In the genomic region with DNA sequence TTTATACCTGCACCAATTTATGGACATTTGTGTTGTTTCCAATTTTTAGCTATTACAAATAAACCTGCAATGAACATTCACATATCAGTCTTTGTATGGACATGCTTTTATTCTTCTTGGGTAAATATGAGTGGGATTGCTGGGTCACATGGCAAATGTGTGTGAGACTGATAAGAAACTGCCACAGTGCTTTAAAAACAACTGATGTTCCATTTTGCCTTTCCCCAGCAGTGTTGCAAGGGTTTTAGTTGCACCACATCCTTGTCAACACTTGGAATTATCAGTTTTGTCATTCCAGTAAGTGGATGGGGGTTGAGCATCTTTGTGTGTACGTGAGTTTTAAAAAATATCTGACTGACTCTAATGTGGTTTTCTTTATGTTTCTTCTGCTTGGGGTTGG, we compare ENCODE assay signal across 1 cellular context.
TF ChIP-seq lines count a peak whose summit lies in the region.

No MANE protein-coding gene starts in this region.

TF ChIP-seq in K562, 482 proteins besides CTCF, POLR2A, EP300 and RAD21:
- TF ChIP-seq, protein P1, sequence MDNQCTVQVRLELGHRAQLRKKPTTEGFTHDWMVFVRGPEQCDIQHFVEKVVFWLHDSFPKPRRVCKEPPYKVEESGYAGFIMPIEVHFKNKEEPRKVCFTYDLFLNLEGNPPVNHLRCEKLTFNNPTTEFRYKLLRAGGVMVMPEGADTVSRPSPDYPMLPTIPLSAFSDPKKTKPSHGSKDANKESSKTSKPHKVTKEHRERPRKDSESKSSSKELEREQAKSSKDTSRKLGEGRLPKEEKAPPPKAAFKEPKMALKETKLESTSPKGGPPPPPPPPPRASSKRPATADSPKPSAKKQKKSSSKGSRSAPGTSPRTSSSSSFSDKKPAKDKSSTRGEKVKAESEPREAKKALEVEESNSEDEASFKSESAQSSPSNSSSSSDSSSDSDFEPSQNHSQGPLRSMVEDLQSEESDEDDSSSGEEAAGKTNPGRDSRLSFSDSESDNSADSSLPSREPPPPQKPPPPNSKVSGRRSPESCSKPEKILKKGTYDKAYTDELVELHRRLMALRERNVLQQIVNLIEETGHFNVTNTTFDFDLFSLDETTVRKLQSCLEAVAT (IDR thresholded peaks at IDR 0.05): no peak
- TF ChIP-seq ZEB2 (IDR thresholded peaks at IDR 0.05) (no peak), CBX3 (IDR thresholded peaks at IDR 0.05; ENCODE audit: borderline replicate concordance in 1 of 2, low read length in 2 of 2) (peak in 1 of 2 experiments; percentile 74; a peak in 2 of 3 replicates), ZNF3 (CRISPR knock-in tag; IDR thresholded peaks at IDR 0.05) (no peak), NCOR1 (IDR thresholded peaks at IDR 0.05) (peak; percentile 46), TEAD4 (IDR thresholded peaks at IDR 0.05; ENCODE audit: low read length) (peak; percentile 58), TEAD4 (CRISPR knock-in tag; IDR thresholded peaks at IDR 0.05; ENCODE audit: borderline replicate concordance) (no peak), ZFP36 (IDR thresholded peaks at IDR 0.05; ENCODE audit: low read depth, low read length, partially characterized antibody) (peak; percentile 80), STAT5A (IDR thresholded peaks at IDR 0.05; ENCODE audit: borderline replicate concordance, low read length) (peak; percentile 35; the same call in 1 of the 2 replicates), IFI16 (CRISPR knock-in tag; IDR thresholded peaks at IDR 0.05) (no peak), ARID1B (IDR thresholded peaks at IDR 0.05) (peak; percentile 70), ZNF75A (CRISPR knock-in tag; IDR thresholded peaks at IDR 0.05) (no peak), TAL1 (IDR thresholded peaks at IDR 0.05) (peak; percentile 51), ERF (CRISPR knock-in tag; IDR thresholded peaks at IDR 0.05) (no peak), DPF2 (IDR thresholded peaks at IDR 0.05) (0 out of 2 replicates have a peak, but pooled peaks have one; percentile 23), CEBPB (tag; IDR thresholded peaks at IDR 0.05) (peak; percentile 77), POLR3G (IDR thresholded peaks at IDR 0.05; ENCODE audit: extremely low read depth, insufficient read length, insufficient replicate concordance) (no peak), RBM25 (IDR thresholded peaks at IDR 0.05; ENCODE audit: low read depth, low read length, severe bottlenecking) (peak; percentile 73), MXI1 (IDR thresholded peaks at IDR 0.05; ENCODE audit: low read depth, low read length) (no peak), BRCA1 (IDR thresholded peaks at IDR 0.05) (no peak), BRCA1 (CRISPR knock-in tag; IDR thresholded peaks at IDR 0.05) (no peak), RCOR1 (IDR thresholded peaks at IDR 0.05; ENCODE audit: borderline replicate concordance in 1 of 2, low read depth in 2 of 2, low read length in 2 of 2) (0 out of 4 replicates have a peak, but pooled peaks of 1 of the 2 experiments have one; percentile 8), FOXA3 (CRISPR knock-in tag; conservative IDR thresholded peaks at IDR 0.05 in 1 of 2, IDR thresholded peaks at IDR 0.05 in 1 of 2) (peak in 1 of 2 experiments; percentile 73; a peak in 2 of 4 replicates), JUND (IDR thresholded peaks at IDR 0.05; ENCODE audit: borderline replicate concordance, low read depth, low read length) (no peak), JUND (tag; IDR thresholded peaks at IDR 0.05; ENCODE audit: borderline replicate concordance, low read depth, low read length) (no peak), CBFA2T3 (IDR thresholded peaks at IDR 0.05) (peak; percentile 63), CBFA2T2 (conservative IDR thresholded peaks at IDR 0.05) (0 out of 2 replicates have a peak, but pooled peaks have one; percentile 42), TRIM24 (IDR thresholded peaks at IDR 0.05) (peak; percentile 76 to 79), TCF3 (CRISPR knock-in tag; IDR thresholded peaks at IDR 0.05) (peak; percentile 38), KDM1A (IDR thresholded peaks at IDR 0.05) (peak in 1 of 2 experiments; percentile 45; a peak in 2 of 4 replicates)
- TF ChIP-seq, protein P2, sequence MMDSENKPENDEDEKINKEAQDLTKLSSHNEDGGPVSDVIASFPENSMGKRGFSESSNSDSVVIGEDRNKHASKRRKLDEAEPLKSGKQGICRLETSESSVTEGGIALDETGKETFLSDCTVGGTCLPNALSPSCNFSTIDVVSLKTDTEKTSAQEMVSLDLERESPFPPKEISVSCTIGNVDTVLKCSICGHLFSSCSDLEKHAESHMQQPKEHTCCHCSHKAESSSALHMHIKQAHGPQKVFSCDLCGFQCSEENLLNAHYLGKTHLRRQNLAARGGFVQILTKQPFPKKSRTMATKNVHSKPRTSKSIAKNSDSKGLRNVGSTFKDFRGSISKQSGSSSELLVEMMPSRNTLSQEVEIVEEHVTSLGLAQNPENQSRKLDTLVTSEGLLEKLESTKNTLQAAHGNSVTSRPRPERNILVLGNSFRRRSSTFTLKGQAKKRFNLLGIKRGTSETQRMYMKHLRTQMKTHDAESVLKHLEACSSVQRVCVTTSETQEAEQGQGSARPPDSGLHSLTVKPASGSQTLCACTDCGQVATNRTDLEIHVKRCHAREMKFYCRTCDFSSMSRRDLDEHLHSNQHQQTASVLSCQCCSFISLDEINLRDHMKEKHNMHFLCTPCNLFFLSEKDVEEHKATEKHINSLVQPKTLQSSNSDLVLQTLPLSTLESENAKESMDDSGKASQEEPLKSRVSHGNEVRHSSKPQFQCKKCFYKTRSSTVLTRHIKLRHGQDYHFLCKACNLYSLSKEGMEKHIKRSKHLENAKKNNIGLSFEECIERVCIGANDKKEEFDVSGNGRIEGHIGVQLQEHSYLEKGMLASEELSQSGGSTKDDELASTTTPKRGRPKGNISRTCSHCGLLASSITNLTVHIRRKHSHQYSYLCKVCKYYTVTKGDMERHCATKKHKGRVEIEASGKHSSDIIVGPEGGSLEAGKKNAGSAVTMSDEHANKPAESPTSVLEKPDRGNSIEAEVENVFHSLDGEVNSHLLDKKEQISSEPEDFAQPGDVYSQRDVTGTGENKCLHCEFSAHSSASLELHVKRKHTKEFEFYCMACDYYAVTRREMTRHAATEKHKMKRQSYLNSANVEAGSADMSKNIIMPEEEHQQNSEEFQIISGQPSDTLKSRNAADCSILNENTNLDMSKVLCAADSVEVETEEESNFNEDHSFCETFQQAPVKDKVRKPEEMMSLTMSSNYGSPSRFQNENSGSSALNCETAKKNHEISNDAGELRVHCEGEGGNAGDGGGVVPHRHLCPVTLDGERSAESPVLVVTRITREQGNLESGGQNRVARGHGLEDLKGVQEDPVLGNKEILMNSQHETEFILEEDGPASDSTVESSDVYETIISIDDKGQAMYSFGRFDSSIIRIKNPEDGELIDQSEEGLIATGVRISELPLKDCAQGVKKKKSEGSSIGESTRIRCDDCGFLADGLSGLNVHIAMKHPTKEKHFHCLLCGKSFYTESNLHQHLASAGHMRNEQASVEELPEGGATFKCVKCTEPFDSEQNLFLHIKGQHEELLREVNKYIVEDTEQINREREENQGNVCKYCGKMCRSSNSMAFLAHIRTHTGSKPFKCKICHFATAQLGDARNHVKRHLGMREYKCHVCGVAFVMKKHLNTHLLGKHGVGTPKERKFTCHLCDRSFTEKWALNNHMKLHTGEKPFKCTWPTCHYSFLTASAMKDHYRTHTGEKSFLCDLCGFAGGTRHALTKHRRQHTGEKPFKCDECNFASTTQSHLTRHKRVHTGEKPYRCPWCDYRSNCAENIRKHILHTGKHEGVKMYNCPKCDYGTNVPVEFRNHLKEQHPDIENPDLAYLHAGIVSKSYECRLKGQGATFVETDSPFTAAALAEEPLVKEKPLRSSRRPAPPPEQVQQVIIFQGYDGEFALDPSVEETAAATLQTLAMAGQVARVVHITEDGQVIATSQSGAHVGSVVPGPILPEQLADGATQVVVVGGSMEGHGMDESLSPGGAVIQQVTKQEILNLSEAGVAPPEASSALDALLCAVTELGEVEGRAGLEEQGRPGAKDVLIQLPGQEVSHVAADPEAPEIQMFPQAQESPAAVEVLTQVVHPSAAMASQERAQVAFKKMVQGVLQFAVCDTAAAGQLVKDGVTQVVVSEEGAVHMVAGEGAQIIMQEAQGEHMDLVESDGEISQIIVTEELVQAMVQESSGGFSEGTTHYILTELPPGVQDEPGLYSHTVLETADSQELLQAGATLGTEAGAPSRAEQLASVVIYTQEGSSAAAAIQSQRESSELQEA (IDR thresholded peaks at IDR 0.05; ENCODE audit: low read depth): peak; percentile 50; the same call in 1 of the 2 replicates
- TF ChIP-seq, protein P3, sequence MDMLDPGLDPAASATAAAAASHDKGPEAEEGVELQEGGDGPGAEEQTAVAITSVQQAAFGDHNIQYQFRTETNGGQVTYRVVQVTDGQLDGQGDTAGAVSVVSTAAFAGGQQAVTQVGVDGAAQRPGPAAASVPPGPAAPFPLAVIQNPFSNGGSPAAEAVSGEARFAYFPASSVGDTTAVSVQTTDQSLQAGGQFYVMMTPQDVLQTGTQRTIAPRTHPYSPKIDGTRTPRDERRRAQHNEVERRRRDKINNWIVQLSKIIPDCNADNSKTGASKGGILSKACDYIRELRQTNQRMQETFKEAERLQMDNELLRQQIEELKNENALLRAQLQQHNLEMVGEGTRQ (CRISPR knock-in tag; IDR thresholded peaks at IDR 0.05): peak; percentile 35; the same call in 1 of the 2 replicates
- TF ChIP-seq, protein P4, sequence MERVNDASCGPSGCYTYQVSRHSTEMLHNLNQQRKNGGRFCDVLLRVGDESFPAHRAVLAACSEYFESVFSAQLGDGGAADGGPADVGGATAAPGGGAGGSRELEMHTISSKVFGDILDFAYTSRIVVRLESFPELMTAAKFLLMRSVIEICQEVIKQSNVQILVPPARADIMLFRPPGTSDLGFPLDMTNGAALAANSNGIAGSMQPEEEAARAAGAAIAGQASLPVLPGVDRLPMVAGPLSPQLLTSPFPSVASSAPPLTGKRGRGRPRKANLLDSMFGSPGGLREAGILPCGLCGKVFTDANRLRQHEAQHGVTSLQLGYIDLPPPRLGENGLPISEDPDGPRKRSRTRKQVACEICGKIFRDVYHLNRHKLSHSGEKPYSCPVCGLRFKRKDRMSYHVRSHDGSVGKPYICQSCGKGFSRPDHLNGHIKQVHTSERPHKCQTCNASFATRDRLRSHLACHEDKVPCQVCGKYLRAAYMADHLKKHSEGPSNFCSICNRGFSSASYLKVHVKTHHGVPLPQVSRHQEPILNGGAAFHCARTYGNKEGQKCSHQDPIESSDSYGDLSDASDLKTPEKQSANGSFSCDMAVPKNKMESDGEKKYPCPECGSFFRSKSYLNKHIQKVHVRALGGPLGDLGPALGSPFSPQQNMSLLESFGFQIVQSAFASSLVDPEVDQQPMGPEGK (CRISPR knock-in tag; IDR thresholded peaks at IDR 0.05; ENCODE audit: borderline replicate concordance): no peak
- TF ChIP-seq, protein P5, sequence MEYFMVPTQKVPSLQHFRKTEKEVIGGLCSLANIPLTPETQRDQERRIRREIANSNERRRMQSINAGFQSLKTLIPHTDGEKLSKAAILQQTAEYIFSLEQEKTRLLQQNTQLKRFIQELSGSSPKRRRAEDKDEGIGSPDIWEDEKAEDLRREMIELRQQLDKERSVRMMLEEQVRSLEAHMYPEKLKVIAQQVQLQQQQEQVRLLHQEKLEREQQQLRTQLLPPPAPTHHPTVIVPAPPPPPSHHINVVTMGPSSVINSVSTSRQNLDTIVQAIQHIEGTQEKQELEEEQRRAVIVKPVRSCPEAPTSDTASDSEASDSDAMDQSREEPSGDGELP (CRISPR knock-in tag; IDR thresholded peaks at IDR 0.05; ENCODE audit: borderline replicate concordance): no peak
- TF ChIP-seq, protein P6, sequence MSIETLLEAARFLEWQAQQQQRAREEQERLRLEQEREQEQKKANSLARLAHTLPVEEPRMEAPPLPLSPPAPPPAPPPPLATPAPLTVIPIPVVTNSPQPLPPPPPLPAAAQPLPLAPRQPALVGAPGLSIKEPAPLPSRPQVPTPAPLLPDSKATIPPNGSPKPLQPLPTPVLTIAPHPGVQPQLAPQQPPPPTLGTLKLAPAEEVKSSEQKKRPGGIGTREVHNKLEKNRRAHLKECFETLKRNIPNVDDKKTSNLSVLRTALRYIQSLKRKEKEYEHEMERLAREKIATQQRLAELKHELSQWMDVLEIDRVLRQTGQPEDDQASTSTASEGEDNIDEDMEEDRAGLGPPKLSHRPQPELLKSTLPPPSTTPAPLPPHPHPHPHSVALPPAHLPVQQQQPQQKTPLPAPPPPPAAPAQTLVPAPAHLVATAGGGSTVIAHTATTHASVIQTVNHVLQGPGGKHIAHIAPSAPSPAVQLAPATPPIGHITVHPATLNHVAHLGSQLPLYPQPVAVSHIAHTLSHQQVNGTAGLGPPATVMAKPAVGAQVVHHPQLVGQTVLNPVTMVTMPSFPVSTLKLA (conservative IDR thresholded peaks at IDR 0.05): 0 out of 4 replicates have a peak, but pooled peaks of 1 of the 2 experiments have one; percentile 26
- TF ChIP-seq, protein P7, sequence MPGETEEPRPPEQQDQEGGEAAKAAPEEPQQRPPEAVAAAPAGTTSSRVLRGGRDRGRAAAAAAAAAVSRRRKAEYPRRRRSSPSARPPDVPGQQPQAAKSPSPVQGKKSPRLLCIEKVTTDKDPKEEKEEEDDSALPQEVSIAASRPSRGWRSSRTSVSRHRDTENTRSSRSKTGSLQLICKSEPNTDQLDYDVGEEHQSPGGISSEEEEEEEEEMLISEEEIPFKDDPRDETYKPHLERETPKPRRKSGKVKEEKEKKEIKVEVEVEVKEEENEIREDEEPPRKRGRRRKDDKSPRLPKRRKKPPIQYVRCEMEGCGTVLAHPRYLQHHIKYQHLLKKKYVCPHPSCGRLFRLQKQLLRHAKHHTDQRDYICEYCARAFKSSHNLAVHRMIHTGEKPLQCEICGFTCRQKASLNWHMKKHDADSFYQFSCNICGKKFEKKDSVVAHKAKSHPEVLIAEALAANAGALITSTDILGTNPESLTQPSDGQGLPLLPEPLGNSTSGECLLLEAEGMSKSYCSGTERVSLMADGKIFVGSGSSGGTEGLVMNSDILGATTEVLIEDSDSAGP (CRISPR knock-in tag; IDR thresholded peaks at IDR 0.05): no peak
- TF ChIP-seq, protein P8, sequence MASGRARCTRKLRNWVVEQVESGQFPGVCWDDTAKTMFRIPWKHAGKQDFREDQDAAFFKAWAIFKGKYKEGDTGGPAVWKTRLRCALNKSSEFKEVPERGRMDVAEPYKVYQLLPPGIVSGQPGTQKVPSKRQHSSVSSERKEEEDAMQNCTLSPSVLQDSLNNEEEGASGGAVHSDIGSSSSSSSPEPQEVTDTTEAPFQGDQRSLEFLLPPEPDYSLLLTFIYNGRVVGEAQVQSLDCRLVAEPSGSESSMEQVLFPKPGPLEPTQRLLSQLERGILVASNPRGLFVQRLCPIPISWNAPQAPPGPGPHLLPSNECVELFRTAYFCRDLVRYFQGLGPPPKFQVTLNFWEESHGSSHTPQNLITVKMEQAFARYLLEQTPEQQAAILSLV (tag; IDR thresholded peaks at IDR 0.05): 0 out of 2 replicates have a peak, but pooled peaks have one; percentile 15
